In the genomic region with DNA sequence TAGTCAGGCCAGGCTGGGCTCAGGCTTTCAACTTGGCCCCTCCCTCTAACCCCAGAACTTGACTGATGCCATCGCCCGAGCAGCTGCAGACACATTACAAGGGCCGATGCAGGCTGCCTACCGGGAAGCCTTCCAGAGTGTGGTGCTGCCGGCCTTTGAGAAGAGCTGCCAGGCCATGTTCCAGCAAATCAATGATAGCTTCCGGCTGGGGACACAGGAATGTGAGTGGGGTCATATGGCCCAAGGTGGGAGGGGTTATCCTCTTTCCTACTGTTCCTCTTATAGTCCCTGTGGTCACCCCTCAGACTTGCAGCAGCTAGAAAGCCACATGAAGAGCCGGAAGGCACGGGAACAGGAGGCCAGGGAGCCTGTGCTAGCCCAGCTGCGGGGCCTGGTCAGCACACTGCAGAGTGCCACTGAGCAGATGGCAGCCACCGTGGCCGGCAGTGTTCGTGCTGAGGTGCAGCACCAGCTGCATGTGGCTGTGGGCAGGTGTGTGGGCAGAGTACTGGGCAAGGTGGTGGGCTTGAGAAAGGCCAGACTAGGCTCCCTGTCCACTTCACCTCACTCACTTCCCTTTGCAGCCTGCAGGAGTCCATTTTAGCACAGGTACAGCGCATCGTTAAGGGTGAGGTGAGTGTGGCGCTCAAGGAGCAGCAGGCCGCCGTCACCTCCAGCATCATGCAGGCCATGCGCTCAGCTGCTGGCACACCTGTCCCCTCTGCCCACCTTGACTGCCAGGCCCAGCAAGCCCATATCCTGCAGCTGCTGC, we compare ENCODE assay signal across 21 cellular contexts. TPM values are rescaled to one million over a fixed set of nuclear protein-coding genes. Genes with fewer than 3 reads are reported as not detected.
A peak's percentile ranks its signal among the peaks of the same experiment; 100 is the strongest.
DNase-seq lines count a peak whose midpoint lies in the region; ATAC-seq and TF ChIP-seq lines count a peak whose summit lies in the region.
"Had no signal": no experiment of that assay in that cellular context is flagged by ENCODE, and none has a peak within 500 bp of the region (broad histone marks: within the 10 kb centered on the region; RNA-seq: fewer than 3 reads in every experiment).

No MANE protein-coding gene starts in this region.

- H3K79me2 ChIP-seq in mammary epithelial cell (ENCODE audit: insufficient read depth, low read length) = no peaks in the 10 kb centered on the region
- H3K79me2 ChIP-seq: parathyroid adenoma had no signal

- no peak overlapping the region for H3K4me3 ChIP-seq in mammary epithelial cell (replicated peaks in 1 of 3; ENCODE audit: insufficient read depth in 1 of 3, low read depth in 2 of 3, low read length in 3 of 3)
- H3K4me3 ChIP-seq: GM12878, vagina had no signal

- H3K9ac ChIP-seq in mammary epithelial cell (ENCODE audit: insufficient read depth, low read length) = no peak overlapping the region
- H3K9ac ChIP-seq: parathyroid adenoma had no signal

- in situ Hi-C loops in mammary epithelial cell (cut with MboI; ENCODE audit: low sequenced_read_pairs in 2 of 2) = no loop called here

- H3K4me1 ChIP-seq in mammary epithelial cell (ENCODE audit: insufficient read depth, low read length) = peaks cover 14% of the 10 kb centered on the region
- H3K4me1 ChIP-seq: parathyroid adenoma had no signal

- no peak overlapping the region for H3K4me3 Mint-ChIP-seq in MCF 10A (ENCODE audit: unreplicated experiment)
- H3K4me3 Mint-ChIP-seq: activated naive CD4-positive, alpha-beta T cell treated with anti-CD3 and anti-CD28 coated beads for 36 hours; stimulated activated naive CD8-positive, alpha-beta T cell treated with anti-CD3 and anti-CD28 coated beads, Interleukin-15, Interleukin-2, amounts not matched to agents 100 ng/mL and 50 ng/mL, for 24 hours had no signal

- CTCF ChIA-PET in MCF 10A (lab: Yijun Ruan, JAX) (interaction anchor here (0.6 to 6.4 kb wide), 12 partner anchors 8 to 68 kb away, joined by 3 to 67 read pairs (median 7); a partner anchor contains a TSS), mammary epithelial cell (lab: Charles Lee; ENCODE audit: low non-redundant PET) (interaction anchor here (0.7 kb wide), 1 partner anchor 11 kb away, joined by 4 read pairs; no protein-coding TSS in a partner anchor)

- DNase-seq in MCF 10A (ENCODE audit: unreplicated experiment) (no peak), mammary epithelial cell (no peak), cardiac septum (ENCODE audit: low spot score) (peak; percentile 86), middle frontal gyrus (ENCODE audit: extremely low spot score, low spot score) (peak; percentile 77), GM03348 (ENCODE audit: low spot score) (no peak)
- DNase-seq: activated CD4-positive, alpha-beta T cell treated with anti-CD3 and anti-CD28 coated beads for 1 hour; activated naive CD4-positive, alpha-beta T cell treated with anti-CD3 and anti-CD28 coated beads for 36 hours; brain microvascular endothelial cell; GOT3; Kasumi-1; NCI-H1436; NCI-H446 treated with DMSO at 0.1 percent for 48 hours; T1000 had no signal

- intact Hi-C loops in MCF 10A (cut with micrococcal nuclease) = loop anchor here (1.0 kb wide), 1 partner anchor 46 kb away; no protein-coding TSS in a partner anchor
- intact Hi-C loops in mammary epithelial cell (cut with micrococcal nuclease) = loop anchor here (1.0 to 5.0 kb wide), 3 partner anchors 46 to 180 kb away; no protein-coding TSS in a partner anchor
- intact Hi-C loops in cardiac septum (cut with DNase I) = loop anchor here (2.0 to 10.0 kb wide), 2 partner anchors 46 to 352 kb away; a partner anchor contains a TSS

- dilution Hi-C loops in mammary epithelial cell (cut with HindIII; ENCODE audit: low sequenced_read_pairs) = loop anchor here (5.0 to 25.0 kb wide), 2 partner anchors 35 to 330 kb away; no protein-coding TSS in a partner anchor

- H3K36me3 ChIP-seq in mammary epithelial cell (ENCODE audit: insufficient read depth, low read length) = peaks cover 19% of the 10 kb centered on the region

- POLR2A ChIA-PET in MCF 10A (lab: Yijun Ruan, JAX) = interaction anchor here (0.6 to 3.5 kb wide), 3 partner anchors 9 to 923 kb away, joined by 3 to 18 read pairs (median 3); a partner anchor contains a TSS

- peaks cover 17% of the 10 kb centered on the region for H3K4me1 Mint-ChIP-seq in MCF 10A (ENCODE audit: insufficient read depth, unreplicated experiment)

- no peak for ATAC-seq in HG02678 (IDR thresholded peaks at IDR 0.05; ENCODE audit: unreplicated experiment)
- ATAC-seq in HG02970 (IDR thresholded peaks at IDR 0.05; ENCODE audit: low FRiP score, unreplicated experiment) = no peak

- H3K36me3 Mint-ChIP-seq in MCF 10A (ENCODE audit: insufficient read depth, unreplicated experiment) = peaks cover 59% of the 10 kb centered on the region

- 74% methylated on average over 18 of the region's 18 CpGs for WGBS in mammary epithelial cell (ENCODE audit: low coverage, missing lambda C conversion rate)

- H3K27ac Mint-ChIP-seq in MCF 10A (ENCODE audit: low read depth, unreplicated experiment) = peak overlapping the region; percentile 72
- H3K27ac Mint-ChIP-seq: activated naive CD4-positive, alpha-beta T cell treated with anti-CD3 and anti-CD28 coated beads for 36 hours; stimulated activated naive CD8-positive, alpha-beta T cell treated with anti-CD3 and anti-CD28 coated beads, Interleukin-15, Interleukin-2, amounts not matched to agents 100 ng/mL and 50 ng/mL, for 24 hours had no signal

- no peaks in the 10 kb centered on the region for H3K27me3 Mint-ChIP-seq in MCF 10A (ENCODE audit: insufficient read depth, unreplicated experiment)
- H3K27me3 Mint-ChIP-seq: stimulated activated naive CD8-positive, alpha-beta T cell treated with anti-CD3 and anti-CD28 coated beads, Interleukin-15, Interleukin-2, amounts not matched to agents 100 ng/mL and 50 ng/mL, for 24 hours had no signal

- H3K27ac ChIP-seq in mammary epithelial cell (ENCODE audit: insufficient read depth, low read depth, low read length) (no peak overlapping the region), temporal lobe (ENCODE audit: low read depth, low read length) (peak overlapping the region; percentile 95)
- H3K27ac ChIP-seq: brain microvascular endothelial cell, parathyroid adenoma, vagina had no signal

- H2AFZ ChIP-seq in mammary epithelial cell (ENCODE audit: low read depth, low read length) = no peak overlapping the region
- H2AFZ ChIP-seq: parathyroid adenoma had no signal

- H3K27me3 ChIP-seq in mammary epithelial cell (ENCODE audit: insufficient read depth, low read length) = no peaks in the 10 kb centered on the region
- H3K27me3 ChIP-seq: brain microvascular endothelial cell, vagina had no signal

- H3K9me3 ChIP-seq in mammary epithelial cell (replicated peaks; ENCODE audit: insufficient read depth, low read length) = no peaks in the 10 kb centered on the region
- H3K9me3 ChIP-seq: vagina had no signal

- TF ChIP-seq CTCF in MCF 10A (IDR thresholded peaks at IDR 0.05; ENCODE audit: unreplicated experiment) (no peak), mammary epithelial cell (conservative IDR thresholded peaks at IDR 0.05 in 1 of 2, IDR thresholded peaks at IDR 0.05 in 1 of 2; ENCODE audit: extremely low read depth in 1 of 2, insufficient read depth in 1 of 2, low read depth in 1 of 2, low read length in 2 of 2) (no peak)

- H3K4me2 ChIP-seq in mammary epithelial cell (ENCODE audit: insufficient read depth, low read depth, low read length) = no peak overlapping the region

- H3K9me3 Mint-ChIP-seq in MCF 10A (ENCODE audit: unreplicated experiment) = no peaks in the 10 kb centered on the region
- H3K9me3 Mint-ChIP-seq: activated naive CD4-positive, alpha-beta T cell treated with anti-CD3 and anti-CD28 coated beads for 36 hours; stimulated activated naive CD8-positive, alpha-beta T cell treated with anti-CD3 and anti-CD28 coated beads, Interleukin-15, Interleukin-2, amounts not matched to agents 100 ng/mL and 50 ng/mL, for 24 hours had no signal

- no peaks in the 10 kb centered on the region for H4K20me1 ChIP-seq in mammary epithelial cell (ENCODE audit: insufficient read depth, low read length)

- BruUV-seq in MCF 10A (replicated peaks; lab: Mats Ljungman, UMichigan) (no TSS peak), mammary epithelial cell (replicated peaks; lab: Mats Ljungman, UMichigan) (no TSS peak)

RNA-seq across cellular contexts. Expression of a gene that starts 2.1 kb away (rescaled TPM):
- total RNA-seq in MCF 10A (2022) = 0.81 TPM in 1 of 2 replicates, not detected in the other
- total RNA-seq in mammary epithelial cell = under 1 TPM in 1 of 2 donors, not detected in 1; 0.83 TPM
- not detected for polyA plus RNA-seq in mammary epithelial cell
- not detected for polyA minus RNA-seq in mammary epithelial cell
- 2.1 TPM for total RNA-seq in cardiac septum
- not detected for total RNA-seq in temporal lobe
- total RNA-seq: activated naive CD4-positive, alpha-beta T cell treated with anti-CD3 and anti-CD28 coated beads for 36 hours; SK-MEL-5; vagina had no signal

RNA-seq across cellular contexts. Expression of a gene that starts 9.7 kb away (rescaled TPM):
- 50.9 and 51.3 TPM in 2 replicates for total RNA-seq in MCF 10A (2022)
- 10 to 100 TPM; 31.5 to 53.9 TPM for total RNA-seq in mammary epithelial cell
- 36.5 TPM for polyA plus RNA-seq in mammary epithelial cell
- polyA minus RNA-seq in mammary epithelial cell = 143 TPM
- total RNA-seq in cardiac septum = 43.8 TPM
- 51.9 TPM for total RNA-seq in temporal lobe

RNA-seq across cellular contexts. Expression of a gene that starts 10.5 kb away (rescaled TPM):
- total RNA-seq in MCF 10A (2022) (21.7 and 27.9 TPM in 2 replicates), mammary epithelial cell (10 to 100 TPM; 11.8 to 18.4 TPM), cardiac septum (22.6 TPM), temporal lobe (5.9 TPM)
- 15.3 TPM for polyA plus RNA-seq in mammary epithelial cell
- polyA minus RNA-seq in mammary epithelial cell = 28.5 TPM

RNA-seq across cellular contexts. Expression of a gene that starts 35.1 kb away (rescaled TPM):
- 30.9 and 35.5 TPM in 2 replicates for total RNA-seq in MCF 10A (2022)
- total RNA-seq in mammary epithelial cell = 10 to 100 TPM; 27.2 to 48.5 TPM
- polyA plus RNA-seq in mammary epithelial cell = 35.6 TPM
- 25.7 TPM for polyA minus RNA-seq in mammary epithelial cell
- 27.9 TPM for total RNA-seq in cardiac septum
- total RNA-seq in temporal lobe = 23.8 TPM

RNA-seq across cellular contexts. Expression of a gene that starts 35.8 kb away (rescaled TPM):
- total RNA-seq in MCF 10A (2022) (133 TPM in 2 replicates), mammary epithelial cell (100 to 1,000 TPM; 158 to 198 TPM), cardiac septum (87.1 TPM), temporal lobe (58.8 TPM)
- 452 TPM for polyA plus RNA-seq in mammary epithelial cell
- polyA minus RNA-seq in mammary epithelial cell = 283 TPM

Comparison
In these comparisons a context has a peak if more than half of its experiments do, and no peak if none do; other contexts are left out.
1. DNase-seq: peak in cardiac septum (single experiment) and middle frontal gyrus (single experiment); none in MCF 10A (single experiment), mammary epithelial cell (single experiment) and GM03348 (single experiment).